7 cellular contexts compared by ENCODE assay signal in the genomic region with DNA sequence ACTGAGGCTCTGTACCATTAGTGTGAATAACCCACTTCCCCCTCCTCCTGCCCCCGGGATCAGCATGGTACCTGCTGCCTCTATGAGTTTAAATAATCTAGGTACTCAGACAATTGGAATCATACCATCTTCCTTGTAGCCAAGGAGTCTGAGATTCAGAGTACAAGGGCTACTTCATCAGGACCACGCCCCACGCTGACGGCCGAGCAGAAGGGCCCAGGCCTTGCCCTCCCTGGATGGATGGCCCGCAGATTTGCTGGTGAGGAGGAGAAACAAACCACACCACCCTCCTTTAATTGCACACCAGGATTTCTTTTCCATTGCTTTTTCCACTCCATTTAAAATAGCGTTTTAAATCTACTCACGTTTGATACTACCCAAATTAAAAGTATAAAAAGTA.
"Had no signal": no experiment of that assay in that cellular context is flagged by ENCODE, and none has a peak within 500 bp of the region (broad histone marks: within the 10 kb centered on the region; RNA-seq: fewer than 3 reads in every experiment).

No MANE protein-coding gene starts in this region.

- DNase-seq: GM23248, GOT3, H7, H9, HCEC 1CT, HFFc6 had no signal

- H3K4me1 Mint-ChIP-seq: GM23338, H9 had no signal

- H3K4me3 Mint-ChIP-seq: GM23338, H9, HFFc6 had no signal

- H3K27ac Mint-ChIP-seq: GM23338, H9, HFFc6 had no signal
